1 cellular context compared by ENCODE assay signal in the genomic region with DNA sequence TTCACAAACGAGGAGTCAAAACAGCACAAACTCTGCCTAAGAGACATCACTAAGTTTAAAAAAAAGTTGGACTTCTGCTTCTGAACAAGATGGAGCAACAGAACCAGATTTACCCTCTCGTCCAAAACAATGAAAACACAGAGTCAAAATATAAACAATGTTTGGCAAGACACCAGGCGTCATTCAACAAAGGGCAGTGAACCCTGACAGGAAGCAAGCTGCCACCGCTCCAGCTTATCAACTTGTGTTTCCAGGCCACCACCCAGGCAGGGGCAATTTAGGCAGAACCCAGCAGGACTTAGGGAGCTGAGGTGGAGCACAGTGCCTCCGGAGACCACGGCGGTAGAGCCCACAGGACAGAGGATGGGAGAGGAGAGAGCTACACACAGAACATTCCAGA.
TF ChIP-seq lines count a peak whose summit lies in the region.

No MANE protein-coding gene starts in this region.

TF ChIP-seq in IMR-90, 13 proteins besides CTCF, POLR2A, EP300 and RAD21 (continued from another document):
- TF ChIP-seq, protein P1, sequence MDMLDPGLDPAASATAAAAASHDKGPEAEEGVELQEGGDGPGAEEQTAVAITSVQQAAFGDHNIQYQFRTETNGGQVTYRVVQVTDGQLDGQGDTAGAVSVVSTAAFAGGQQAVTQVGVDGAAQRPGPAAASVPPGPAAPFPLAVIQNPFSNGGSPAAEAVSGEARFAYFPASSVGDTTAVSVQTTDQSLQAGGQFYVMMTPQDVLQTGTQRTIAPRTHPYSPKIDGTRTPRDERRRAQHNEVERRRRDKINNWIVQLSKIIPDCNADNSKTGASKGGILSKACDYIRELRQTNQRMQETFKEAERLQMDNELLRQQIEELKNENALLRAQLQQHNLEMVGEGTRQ (IDR thresholded peaks at IDR 0.05; ENCODE audit: low read depth, low read length), result no peak
- no peak for TF ChIP-seq FOS (IDR thresholded peaks at IDR 0.05; ENCODE audit: low read depth, low read length)
- TF ChIP-seq MAZ (IDR thresholded peaks at IDR 0.05; ENCODE audit: borderline replicate concordance, low read depth, low read length), result no peak
- TF ChIP-seq, protein P2, sequence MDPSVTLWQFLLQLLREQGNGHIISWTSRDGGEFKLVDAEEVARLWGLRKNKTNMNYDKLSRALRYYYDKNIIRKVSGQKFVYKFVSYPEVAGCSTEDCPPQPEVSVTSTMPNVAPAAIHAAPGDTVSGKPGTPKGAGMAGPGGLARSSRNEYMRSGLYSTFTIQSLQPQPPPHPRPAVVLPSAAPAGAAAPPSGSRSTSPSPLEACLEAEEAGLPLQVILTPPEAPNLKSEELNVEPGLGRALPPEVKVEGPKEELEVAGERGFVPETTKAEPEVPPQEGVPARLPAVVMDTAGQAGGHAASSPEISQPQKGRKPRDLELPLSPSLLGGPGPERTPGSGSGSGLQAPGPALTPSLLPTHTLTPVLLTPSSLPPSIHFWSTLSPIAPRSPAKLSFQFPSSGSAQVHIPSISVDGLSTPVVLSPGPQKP (IDR thresholded peaks at IDR 0.05; ENCODE audit: borderline replicate concordance, low read depth, low read length), result no peak
- no peak for TF ChIP-seq RFX5 (IDR thresholded peaks at IDR 0.05; ENCODE audit: low read depth, low read length)
- TF ChIP-seq NFE2L2 (IDR thresholded peaks at IDR 0.05; ENCODE audit: low read depth, low read length), result no peak
- no peak for TF ChIP-seq MAFK (IDR thresholded peaks at IDR 0.05; ENCODE audit: low read depth, low read length)
- no peak for TF ChIP-seq CHD1 (IDR thresholded peaks at IDR 0.05; ENCODE audit: low read depth, low read length)
